Comparison of ENCODE assay signal across 25 cellular contexts in the genomic region with DNA sequence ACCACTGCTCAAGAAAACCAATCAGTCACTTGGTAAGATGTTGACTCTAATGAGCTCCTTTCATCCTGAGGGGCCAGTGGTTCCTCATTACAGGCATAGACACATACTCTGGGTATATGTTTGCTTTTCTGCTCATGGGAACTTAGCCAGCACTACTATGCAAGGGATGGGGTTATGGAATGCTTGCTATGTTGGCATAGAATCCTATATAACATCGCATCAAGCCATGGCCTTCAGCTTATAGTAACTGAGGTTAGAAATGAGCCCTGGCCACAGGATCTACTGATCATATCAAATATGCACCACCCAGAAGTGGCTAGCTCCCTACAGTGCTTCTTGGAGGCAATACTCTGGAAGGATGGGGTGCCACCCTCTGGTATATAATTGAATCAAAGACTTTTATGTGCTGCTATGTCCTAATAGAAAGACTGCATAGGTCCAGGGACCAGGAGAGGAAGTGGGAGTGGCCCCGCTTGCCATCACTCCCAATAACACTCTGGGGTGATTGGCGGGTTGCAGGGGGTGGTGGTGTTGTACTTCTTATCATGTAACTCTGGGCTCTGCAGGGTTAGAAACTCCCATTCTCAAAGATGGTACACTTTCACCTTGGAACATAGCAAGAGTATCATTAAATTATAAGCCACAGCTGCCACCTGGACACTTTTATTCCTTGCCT.
A peak's percentile ranks its signal among the peaks of the same experiment; 100 is the strongest.
DNase-seq lines count a peak whose midpoint lies in the region; FAIRE-seq and TF ChIP-seq lines count a peak whose summit lies in the region.
"Had no signal": no experiment of that assay in that cellular context is flagged by ENCODE, and none has a peak within 500 bp of the region (broad histone marks: within the 10 kb centered on the region; RNA-seq: fewer than 3 reads in every experiment).

No MANE protein-coding gene starts in this region.

- peak; percentile 25 for DNase-seq in HFFc6
- DNase-seq in NB4 (ENCODE audit: low read depth), result peak; percentile 36
- DNase-seq in cardiac fibroblast (ENCODE audit: low read depth in 2 of 2), result peak; percentile 46 to 67
- DNase-seq in osteocyte (ENCODE audit: extremely low spot score, unreplicated experiment), result no peak
- no peak for DNase-seq in small intestine
- no peak for DNase-seq in G401 (ENCODE audit: low spot score)
- no peak for DNase-seq in CD1c-positive myeloid dendritic cell (ENCODE audit: extremely low spot score)
- DNase-seq: activated CD4-positive, alpha-beta T cell treated with anti-CD3 and anti-CD28 coated beads for 36 hours; activated naive CD4-positive, alpha-beta T cell treated with anti-CD3 and anti-CD28 coated beads, Interleukin-2, amount 50 U/mL, for 16 hours; AML-193; head of caudate nucleus; left colon; mesendoderm; MM.1S; naive B cell; NCI-H1694; NCI-H2171 treated with DMSO at 0.1 percent for 48 hours; NCI-H69; nucleus accumbens; spleen; stimulated activated CD4-positive, alpha-beta T cell treated with anti-CD3 and anti-CD28 coated beads, Interleukin-4, amount 100 ng/mL, for 24 hours; stimulated activated naive CD8-positive, alpha-beta T cell treated with anti-CD3 and anti-CD28 coated beads, Interleukin-15, Interleukin-2, amounts not matched to agents 100 U/mL and 50 U/mL, for 24 hours; transverse colon had no signal

- H3K36me3 ChIP-seq in small intestine (ENCODE audit: control insufficient read depth in 2 of 2, insufficient read depth in 2 of 2, low read length in 2 of 2), result no peaks in the 10 kb centered on the region
- H3K36me3 ChIP-seq: spleen, transverse colon had no signal

- H3K9me3 ChIP-seq in small intestine (ENCODE audit: control insufficient read depth, low read depth), result no peaks in the 10 kb centered on the region
- H3K9me3 ChIP-seq: spleen, transverse colon had no signal

- FAIRE-seq in small intestine (lab: Jason Lieb, UNC), result no peak
- FAIRE-seq: colon had no signal

- H3K36me3 Mint-ChIP-seq in HFFc6 (ENCODE audit: low read depth) (no peaks in the 10 kb centered on the region), osteocyte (ENCODE audit: unreplicated experiment) (no peaks in the 10 kb centered on the region)
- H3K36me3 Mint-ChIP-seq: naive B cell had no signal

- H3K4me3 ChIP-seq in NB4 (ENCODE audit: low read depth, low read length), result no peak overlapping the region
- no peak overlapping the region for H3K4me3 ChIP-seq in cardiac fibroblast (replicated peaks in 1 of 2; ENCODE audit: low read depth in 2 of 2, low read length in 2 of 2)
- no peak overlapping the region for H3K4me3 ChIP-seq in small intestine (ENCODE audit: low read depth in 1 of 2, low read length in 2 of 2)
- H3K4me3 ChIP-seq: spleen, transverse colon had no signal

- in situ Hi-C loops in G401 (cut with HindIII; ENCODE audit: low sequenced_read_pairs), result no loop called here

- H3K27me3 ChIP-seq in small intestine (ENCODE audit: control insufficient read depth in 2 of 2, insufficient read depth in 2 of 2, low read length in 2 of 2), result no peaks in the 10 kb centered on the region
- H3K27me3 ChIP-seq: spleen, transverse colon had no signal

- no peak for TF ChIP-seq POLR2A in NB4 (IDR thresholded peaks at IDR 0.05; ENCODE audit: extremely low read depth, insufficient read length)

- no peak overlapping the region for H3K27ac ChIP-seq in small intestine (ENCODE audit: low read depth in 1 of 2, low read length in 1 of 2)
- H3K27ac ChIP-seq: RWPE1, spleen, transverse colon had no signal

- no peaks in the 10 kb centered on the region for H3K27me3 Mint-ChIP-seq in HFFc6 (ENCODE audit: insufficient read depth)
- H3K27me3 Mint-ChIP-seq in osteocyte (ENCODE audit: unreplicated experiment), result no peaks in the 10 kb centered on the region

- TF ChIP-seq CTCF in HFFc6 (IDR thresholded peaks at IDR 0.05) (no peak), NB4 (IDR thresholded peaks at IDR 0.05; ENCODE audit: low read depth, low read length) (no peak), cardiac fibroblast (IDR thresholded peaks at IDR 0.05; ENCODE audit: low read depth, low read length) (no peak), osteocyte (IDR thresholded peaks at IDR 0.05) (peak; percentile 40)

- WGBS in small intestine, 3 donors, result 79 to 95% (median 90%) methylated on average over 3 of the region's 3 CpGs

- H3K4me1 Mint-ChIP-seq in HFFc6 (ENCODE audit: low read depth) (peaks cover 50% of the 10 kb centered on the region), osteocyte (ENCODE audit: unreplicated experiment) (peaks cover 85% of the 10 kb centered on the region)
- H3K4me1 Mint-ChIP-seq: activated CD4-positive, alpha-beta T cell treated with anti-CD3 and anti-CD28 coated beads for 36 hours had no signal

- H3K4me3 Mint-ChIP-seq in HFFc6 (no peak overlapping the region), osteocyte (ENCODE audit: unreplicated experiment) (no peak overlapping the region)
- H3K4me3 Mint-ChIP-seq: activated CD4-positive, alpha-beta T cell treated with anti-CD3 and anti-CD28 coated beads for 36 hours had no signal

- no peak overlapping the region for H3K27ac Mint-ChIP-seq in HFFc6
- peak overlapping the region; percentile 58 for H3K27ac Mint-ChIP-seq in osteocyte (ENCODE audit: unreplicated experiment)
- H3K27ac Mint-ChIP-seq: activated CD4-positive, alpha-beta T cell treated with anti-CD3 and anti-CD28 coated beads for 36 hours; naive B cell had no signal

- H3K9me3 Mint-ChIP-seq in HFFc6 (no peaks in the 10 kb centered on the region), osteocyte (ENCODE audit: unreplicated experiment) (no peaks in the 10 kb centered on the region)
- H3K9me3 Mint-ChIP-seq: naive B cell had no signal

- H3K4me1 ChIP-seq in small intestine (ENCODE audit: control insufficient read depth in 2 of 2, insufficient read depth in 1 of 2, low read depth in 1 of 2, low read length in 1 of 2), result no peaks in the 10 kb centered on the region

Comparison
In these comparisons a context has a peak if more than half of its experiments do, and no peak if none do; other contexts are left out.
1. DNase-seq: peak in HFFc6 (single experiment), NB4 (single experiment) and cardiac fibroblast (2 of 2); none in osteocyte (single experiment), small intestine (single experiment), G401 (single experiment) and CD1c-positive myeloid dendritic cell (single experiment).